Comparison of ENCODE assay signal across 22 cellular contexts in genomic region chr3:79661866-79662265, GRCh38.
A peak's percentile ranks its signal among the peaks of the same experiment; 100 is the strongest.
DNase-seq lines count a peak whose midpoint lies in the region; ATAC-seq, FAIRE-seq and TF ChIP-seq lines count a peak whose summit lies in the region.
"Had no signal": no experiment of that assay in that cellular context is flagged by ENCODE, and none has a peak within 500 bp of the region (broad histone marks: within the 10 kb centered on the region; RNA-seq: fewer than 3 reads in every experiment).

No MANE protein-coding gene starts in this region.

- H3K4me1 ChIP-seq in endothelial cell of umbilical vein (ENCODE audit: control insufficient read depth, extremely low read depth, insufficient read depth, low read length) (no peaks in the 10 kb centered on the region), psoas muscle (no peaks in the 10 kb centered on the region)

- in situ Hi-C loops in astrocyte of the cerebellum (cut with HindIII; ENCODE audit: low sequenced_read_pairs): no loop called here

- H3K27ac ChIP-seq in endothelial cell of umbilical vein (ENCODE audit: insufficient read depth, low read depth, low read length) (no peak overlapping the region), psoas muscle (no peak overlapping the region)
- H3K27ac ChIP-seq: C4-2B had no signal

- H3K9ac ChIP-seq in endothelial cell of umbilical vein (replicated peaks; ENCODE audit: extremely low read depth, insufficient read depth, low read length): no peak overlapping the region

- H3K36me3 ChIP-seq in endothelial cell of umbilical vein (ENCODE audit: control insufficient read depth in 2 of 2, extremely low read depth in 1 of 2, insufficient read depth in 2 of 2, low read length in 2 of 2) (no peaks in the 10 kb centered on the region), psoas muscle (ENCODE audit: insufficient read depth in 1 of 2, low read depth in 1 of 2) (no peaks in the 10 kb centered on the region)

- H3K4me2 ChIP-seq in endothelial cell of umbilical vein (ENCODE audit: insufficient read depth, low read length): no peak overlapping the region

- no peaks in the 10 kb centered on the region for H4K20me1 ChIP-seq in endothelial cell of umbilical vein (replicated peaks; ENCODE audit: control insufficient read depth, extremely low read depth, insufficient read depth, low read length)

- H3K9me3 ChIP-seq in endothelial cell of umbilical vein (replicated peaks; ENCODE audit: control insufficient read depth, insufficient read depth, low read length) (no peaks in the 10 kb centered on the region), psoas muscle (no peaks in the 10 kb centered on the region)

- H3K27me3 ChIP-seq in endothelial cell of umbilical vein (ENCODE audit: control insufficient read depth in 2 of 2, insufficient read depth in 2 of 2, low read length in 2 of 2): no peaks in the 10 kb centered on the region
- H3K27me3 ChIP-seq in psoas muscle (ENCODE audit: insufficient read depth in 3 of 3, low read length in 2 of 3): no peaks in the 10 kb centered on the region

- H3K4me3 ChIP-seq in astrocyte of the cerebellum (ENCODE audit: low read depth, low read length) (no peak overlapping the region), endothelial cell of umbilical vein (replicated peaks in 1 of 3; ENCODE audit: insufficient read depth in 1 of 3, low read depth in 1 of 3, low read length in 3 of 3) (no peak overlapping the region), psoas muscle (no peak overlapping the region)

- ATAC-seq in psoas muscle (no peak), GM21717 (IDR thresholded peaks at IDR 0.05; ENCODE audit: unreplicated experiment) (no peak)
- ATAC-seq: SK-N-SH treated with all-trans-retinoic acid at 6 μM for 48 hours had no signal

- POLR2A ChIA-PET in endothelial cell of umbilical vein (lab: Charles Lee): no interaction called here

- dilution Hi-C loops in endothelial cell of umbilical vein (cut with MboI; ENCODE audit: extremely low pct_ligation_motif_present, low sequenced_read_pairs): no loop called here

- H3K9me1 ChIP-seq in endothelial cell of umbilical vein (replicated peaks; ENCODE audit: control insufficient read depth, extremely low read depth, insufficient read depth, low read length): no peaks in the 10 kb centered on the region

- intact Hi-C loops in endothelial cell of umbilical vein (cut with micrococcal nuclease): no loop called here
- intact Hi-C loops in psoas muscle (cut with DNase I): no loop called here

- no peak for FAIRE-seq in endothelial cell of umbilical vein (lab: Jason Lieb, UNC)
- FAIRE-seq: GM12892, H54 had no signal

- H2AFZ ChIP-seq in endothelial cell of umbilical vein (ENCODE audit: low read depth, low read length): no peak overlapping the region

- BruUV-seq in endothelial cell of umbilical vein (replicated peaks; lab: Mats Ljungman, UMichigan): no TSS peak

- TF ChIP-seq POLR2A in endothelial cell of umbilical vein (IDR thresholded peaks at IDR 0.05; ENCODE audit: low read depth, low read length): no peak

- DNase-seq in NCI-H2227 (lab: John Stamatoyannopoulos, UW; ENCODE audit: unreplicated experiment) (peak; percentile 3), astrocyte of the cerebellum (ENCODE audit: low read depth) (peak; percentile 44), endothelial cell of umbilical vein (ENCODE audit: low read depth, low spot score) (peak; percentile 3), NCI-H446 treated with DMSO at 0.1 percent for 48 hours (lab: John Stamatoyannopoulos, UW) (no peak), psoas muscle (no peak), NCI-H2171 (lab: John Stamatoyannopoulos, UW) (no peak)
- DNase-seq: CD8-positive, alpha-beta memory T cell; DMS 273 treated with DMSO at 0.1 percent for 48 hours; DMS79; KBM-7; MV-4-11; NCI-H1105; NCI-H1436 treated with DMSO at 0.1 percent for 48 hours; NCI-H187 treated with DMSO at 0.1 percent for 48 hours; NCI-H226; NCI-H524 treated with DMSO at 0.1 percent for 48 hours; NCI-H774 had no signal

- CTCF ChIA-PET in endothelial cell of umbilical vein (lab: Charles Lee): no interaction called here

- TF ChIP-seq CTCF in astrocyte of the cerebellum (IDR thresholded peaks at IDR 0.05; ENCODE audit: low read depth, low read length, missing control alignments): no peak
- no peak for TF ChIP-seq CTCF in endothelial cell of umbilical vein (IDR thresholded peaks at IDR 0.05; ENCODE audit: extremely low read depth in 1 of 2, insufficient read depth in 1 of 2, low read depth in 1 of 2, low read length in 2 of 2)
- TF ChIP-seq CTCF in psoas muscle (IDR thresholded peaks at IDR 0.05): no peak

- no peaks in the 10 kb centered on the region for H3K79me2 ChIP-seq in endothelial cell of umbilical vein (ENCODE audit: control insufficient read depth, insufficient read depth, low read length)

- 12 to 17% (median 12%) methylated on average over 3 of the region's 3 CpGs for WGBS in psoas muscle, 3 donors

TF ChIP-seq in endothelial cell of umbilical vein, 7 proteins besides CTCF, POLR2A, EP300 and RAD21:
- no peak for TF ChIP-seq EZH2 (IDR thresholded peaks at IDR 0.05; ENCODE audit: borderline replicate concordance, low read depth, low read length, severe bottlenecking)
- no peak for TF ChIP-seq MYC (IDR thresholded peaks at IDR 0.05; ENCODE audit: low read depth, low read length)
- peak; percentile 28 for TF ChIP-seq FOS (IDR thresholded peaks at IDR 0.05; ENCODE audit: borderline replicate concordance, insufficient read depth, low read length)

Comparison
In these comparisons a context has a peak if more than half of its experiments do, and no peak if none do; other contexts are left out.
1. DNase-seq: peak in NCI-H2227 (single experiment), astrocyte of the cerebellum (single experiment) and endothelial cell of umbilical vein (single experiment); none in NCI-H446 treated with DMSO at 0.1 percent for 48 hours (single experiment), psoas muscle (0 of 2) and NCI-H2171 (single experiment).